8 cellular contexts compared by ENCODE assay signal in genomic region chr4:15649914-15650545, GRCh38. TPM values are rescaled to one million over a fixed set of nuclear protein-coding genes. Genes with fewer than 3 reads are reported as not detected.
A peak's percentile ranks its signal among the peaks of the same experiment; 100 is the strongest.
DNase-seq lines count a peak whose midpoint lies in the region; ATAC-seq and TF ChIP-seq lines count a peak whose summit lies in the region.

No MANE protein-coding gene starts in this region.

- DNase-seq in AG08395 (ENCODE audit: low spot score) (peak; percentile 35), NCI-H446 treated with DMSO at 0.1 percent for 48 hours (lab: John Stamatoyannopoulos, UW) (peak; percentile 43), mucosa of descending colon (peak in 1 of 3 donors; percentile 54)
- peak; percentile 45 to 56 for DNase-seq in activated CD4-positive, alpha-beta T cell treated with anti-CD3 and anti-CD28 coated beads for 4 hours
- DNase-seq in effector CD8-positive, alpha-beta T cell (lab: John Stamatoyannopoulos, UW) = peak; percentile 47
- peak; percentile 48 for DNase-seq in stimulated activated naive CD8-positive, alpha-beta T cell treated with anti-CD3 and anti-CD28 coated beads, Interleukin-15, Interleukin-2, amounts not matched to agents 100 U/mL and 50 U/mL, for 24 hours

- H3K4me3 ChIP-seq in mucosa of descending colon = no peak overlapping the region

- intact Hi-C loops in mucosa of descending colon (cut with DNase I, micrococcal nuclease) = loop anchor here in 1 of 2 donors (10.0 kb wide), 1 partner anchor 175 kb away; no protein-coding TSS in a partner anchor

- no peaks in the 10 kb centered on the region for H3K36me3 ChIP-seq in mucosa of descending colon (ENCODE audit: low read depth)

- peaks cover 39% of the 10 kb centered on the region for H3K4me1 ChIP-seq in mucosa of descending colon (ENCODE audit: low read depth)

- H3K9me3 ChIP-seq in mucosa of descending colon = no peaks in the 10 kb centered on the region

- peak; percentile 48 for ATAC-seq in GM18511 (IDR thresholded peaks at IDR 0.05; ENCODE audit: unreplicated experiment)
- peak; percentile 52 for ATAC-seq in HG03175 (IDR thresholded peaks at IDR 0.05; ENCODE audit: unreplicated experiment)
- ATAC-seq in mucosa of descending colon = peak; percentile 64
- peak; percentile 50 for ATAC-seq in stimulated activated naive CD8-positive, alpha-beta T cell treated with anti-CD3 and anti-CD28 coated beads, Interleukin-15, Interleukin-2, amounts not matched to agents 100 U/mL and 50 U/mL, for 24 hours

- TF ChIP-seq CTCF in mucosa of descending colon (IDR thresholded peaks at IDR 0.05) = peak; percentile 39

RNA-seq across cellular contexts. Expression of gene FBXL5, which starts 5.1 kb away (rescaled TPM):
- total RNA-seq in mucosa of descending colon = 100 to 1,000 TPM in 1 of 3 donors, 10 to 100 TPM in 2; 44.8 to 104 (median 60.4) TPM

RNA-seq across cellular contexts. Expression of gene FAM200B, which starts 31.6 kb away (rescaled TPM):
- 10 to 100 TPM; 35.3 to 46.1 (median 38.9) TPM for total RNA-seq in mucosa of descending colon

RNA-seq across cellular contexts. Expression of gene BST1, which starts 52.8 kb away (rescaled TPM):
- total RNA-seq in mucosa of descending colon = 10 to 100 TPM in 1 of 3 donors, 1 to 10 TPM in 2; 4.7 to 14.6 (median 6.9) TPM
